ENCODE assay signal across 13 cellular contexts in the genomic region with DNA sequence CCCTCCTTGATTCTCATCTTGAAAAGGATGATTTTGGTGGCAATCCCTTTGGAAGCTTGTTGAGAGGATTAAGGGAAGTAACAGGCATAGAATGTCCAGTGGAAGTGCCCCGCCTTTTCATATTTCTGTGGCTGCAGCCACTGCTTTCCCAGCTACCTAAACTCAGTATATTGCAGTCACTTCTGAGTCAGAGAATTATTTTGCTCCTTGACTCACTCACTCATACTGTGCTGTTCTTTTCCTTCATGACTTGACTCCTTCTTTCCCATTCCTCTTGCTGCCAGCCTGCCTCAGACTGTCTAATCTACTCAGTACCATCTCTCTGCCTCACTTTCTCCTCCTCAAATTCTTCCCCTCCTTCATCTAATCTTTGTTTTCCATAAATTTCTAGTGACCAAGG. TPM values are rescaled to one million over a fixed set of nuclear protein-coding genes. Genes with fewer than 3 reads are reported as not detected.
DNase-seq lines count a peak whose midpoint lies in the region; ATAC-seq and TF ChIP-seq lines count a peak whose summit lies in the region.
"Had no signal": no experiment of that assay in that cellular context is flagged by ENCODE, and none has a peak within 500 bp of the region (broad histone marks: within the 10 kb centered on the region; RNA-seq: fewer than 3 reads in every experiment).

No MANE protein-coding gene starts in this region.

- no peak for ATAC-seq in activated naive CD8-positive, alpha-beta T cell treated with anti-CD3 and anti-CD28 coated beads, Interleukin-2, amount 10 ng/mL, durations not matched to agents 7 days and 5 days (ENCODE audit: low read depth)
- no peak for ATAC-seq in activated naive CD8-positive, alpha-beta T cell treated with anti-CD3 and anti-CD28 coated beads, Interleukin-2, amount 50 U/mL, for 24 hours
- peak; percentile 75 for ATAC-seq in SK-N-SH treated with all-trans-retinoic acid at 6 μM for 48 hours
- ATAC-seq in activated CD8-positive, alpha-beta memory T cell treated with anti-CD3 and anti-CD28 coated beads, Interleukin-2, amount 10 ng/mL, durations not matched to agents 7 days and 5 days, result no peak
- ATAC-seq in GM18517 (IDR thresholded peaks at IDR 0.05; ENCODE audit: unreplicated experiment), result no peak
- ATAC-seq: body of pancreas; gastroesophageal sphincter; stimulated activated naive B cell treated with anti-CD40 and anti-IgM and Interleukin-4, amounts not matched to agents 10 μg/mL and 1 μg/mL and 100 μg/mL, for 72 hours had no signal

- peak overlapping the region; percentile 37 for H3K4me3 Mint-ChIP-seq in activated naive CD8-positive, alpha-beta T cell treated with anti-CD3 and anti-CD28 coated beads, Interleukin-2, amount 10 ng/mL, durations not matched to agents 7 days and 5 days
- no peak overlapping the region for H3K4me3 Mint-ChIP-seq in activated naive CD8-positive, alpha-beta T cell treated with anti-CD3 and anti-CD28 coated beads, Interleukin-2, amount 50 U/mL, for 24 hours
- no peak overlapping the region for H3K4me3 Mint-ChIP-seq in activated CD8-positive, alpha-beta memory T cell treated with anti-CD3 and anti-CD28 coated beads, Interleukin-2, amount 10 ng/mL, durations not matched to agents 7 days and 5 days
- H3K4me3 Mint-ChIP-seq: stimulated activated naive B cell treated with anti-CD40 and anti-IgM and Interleukin-4, amounts not matched to agents 10 μg/mL and 1 μg/mL and 100 μg/mL, for 72 hours had no signal

- peak overlapping the region; percentile 1 for H3K27ac Mint-ChIP-seq in activated naive CD8-positive, alpha-beta T cell treated with anti-CD3 and anti-CD28 coated beads, Interleukin-2, amount 10 ng/mL, durations not matched to agents 7 days and 5 days
- H3K27ac Mint-ChIP-seq in activated naive CD8-positive, alpha-beta T cell treated with anti-CD3 and anti-CD28 coated beads, Interleukin-2, amount 50 U/mL, for 24 hours, result no peak overlapping the region
- H3K27ac Mint-ChIP-seq in activated CD8-positive, alpha-beta memory T cell treated with anti-CD3 and anti-CD28 coated beads, Interleukin-2, amount 10 ng/mL, durations not matched to agents 7 days and 5 days, result no peak overlapping the region
- H3K27ac Mint-ChIP-seq: stimulated activated naive B cell treated with anti-CD40 and anti-IgM and Interleukin-4, amounts not matched to agents 10 μg/mL and 1 μg/mL and 100 μg/mL, for 72 hours had no signal

- no peaks in the 10 kb centered on the region for H3K36me3 Mint-ChIP-seq in activated naive CD8-positive, alpha-beta T cell treated with anti-CD3 and anti-CD28 coated beads, Interleukin-2, amount 10 ng/mL, durations not matched to agents 7 days and 5 days
- H3K36me3 Mint-ChIP-seq in activated naive CD8-positive, alpha-beta T cell treated with anti-CD3 and anti-CD28 coated beads, Interleukin-2, amount 50 U/mL, for 24 hours (ENCODE audit: low read depth), result no peaks in the 10 kb centered on the region
- no peaks in the 10 kb centered on the region for H3K36me3 Mint-ChIP-seq in activated CD8-positive, alpha-beta memory T cell treated with anti-CD3 and anti-CD28 coated beads, Interleukin-2, amount 10 ng/mL, durations not matched to agents 7 days and 5 days

- H3K4me3 ChIP-seq in fibroblast of pulmonary artery (replicated peaks; ENCODE audit: low read depth, low read length), result no peak overlapping the region
- H3K4me3 ChIP-seq: body of pancreas, gastroesophageal sphincter had no signal

- no peaks in the 10 kb centered on the region for H3K9me3 Mint-ChIP-seq in activated naive CD8-positive, alpha-beta T cell treated with anti-CD3 and anti-CD28 coated beads, Interleukin-2, amount 10 ng/mL, durations not matched to agents 7 days and 5 days
- no peaks in the 10 kb centered on the region for H3K9me3 Mint-ChIP-seq in activated naive CD8-positive, alpha-beta T cell treated with anti-CD3 and anti-CD28 coated beads, Interleukin-2, amount 50 U/mL, for 24 hours
- no peaks in the 10 kb centered on the region for H3K9me3 Mint-ChIP-seq in activated CD8-positive, alpha-beta memory T cell treated with anti-CD3 and anti-CD28 coated beads, Interleukin-2, amount 10 ng/mL, durations not matched to agents 7 days and 5 days (ENCODE audit: low read depth)
- H3K9me3 Mint-ChIP-seq: stimulated activated naive B cell treated with anti-CD40 and anti-IgM and Interleukin-4, amounts not matched to agents 10 μg/mL and 1 μg/mL and 100 μg/mL, for 72 hours had no signal

- TF ChIP-seq CTCF in fibroblast of pulmonary artery (IDR thresholded peaks at IDR 0.05; ENCODE audit: low read length, missing control alignments), result no peak

- POLR2A ChIA-PET in activated naive CD8-positive, alpha-beta T cell treated with anti-CD3 and anti-CD28 coated beads, Interleukin-2, amount 10 ng/mL, durations not matched to agents 7 days and 5 days (lab: Charles Lee), result interaction anchor here (1.7 kb wide), 1 partner anchor 27 kb away, joined by 5 read pairs; a partner anchor contains a TSS

- H3K4me1 Mint-ChIP-seq in activated naive CD8-positive, alpha-beta T cell treated with anti-CD3 and anti-CD28 coated beads, Interleukin-2, amount 10 ng/mL, durations not matched to agents 7 days and 5 days, result peaks cover 8% of the 10 kb centered on the region
- peaks cover 2% of the 10 kb centered on the region for H3K4me1 Mint-ChIP-seq in activated naive CD8-positive, alpha-beta T cell treated with anti-CD3 and anti-CD28 coated beads, Interleukin-2, amount 50 U/mL, for 24 hours
- peaks cover 8% of the 10 kb centered on the region for H3K4me1 Mint-ChIP-seq in activated CD8-positive, alpha-beta memory T cell treated with anti-CD3 and anti-CD28 coated beads, Interleukin-2, amount 10 ng/mL, durations not matched to agents 7 days and 5 days

- CTCF ChIA-PET in activated CD8-positive, alpha-beta memory T cell treated with anti-CD3 and anti-CD28 coated beads, Interleukin-2, amount 10 ng/mL, durations not matched to agents 7 days and 5 days (lab: Charles Lee), result interaction anchor here (1.4 to 1.8 kb wide), 2 partner anchors 17 to 120 kb away, joined by 3 to 4 read pairs; no protein-coding TSS in a partner anchor

- no peak for DNase-seq in activated naive CD8-positive, alpha-beta T cell treated with anti-CD3 and anti-CD28 coated beads, Interleukin-2, amount 10 ng/mL, durations not matched to agents 7 days and 5 days
- DNase-seq in activated naive CD8-positive, alpha-beta T cell treated with anti-CD3 and anti-CD28 coated beads, Interleukin-2, amount 50 U/mL, for 24 hours, result no peak
- DNase-seq in fibroblast of pulmonary artery (ENCODE audit: low read depth), result peak; percentile 56
- DNase-seq in stromal cell of bone marrow (ENCODE audit: low read depth), result peak; percentile 81
- DNase-seq in DMS114 treated with DMSO at 0.1 percent for 48 hours (lab: John Stamatoyannopoulos, UW; ENCODE audit: unreplicated experiment), result no peak
- no peak for DNase-seq in activated CD8-positive, alpha-beta memory T cell treated with anti-CD3 and anti-CD28 coated beads, Interleukin-2, amount 10 ng/mL, durations not matched to agents 7 days and 5 days
- DNase-seq: AML-193; body of pancreas; NCI-H2081 treated with DMSO at 0.1 percent for 48 hours; stimulated activated naive B cell treated with anti-CD40 and anti-IgM and Interleukin-4, amounts not matched to agents 10 μg/mL and 1 μg/mL and 100 μg/mL, for 72 hours had no signal

- H3K27me3 Mint-ChIP-seq in activated naive CD8-positive, alpha-beta T cell treated with anti-CD3 and anti-CD28 coated beads, Interleukin-2, amount 10 ng/mL, durations not matched to agents 7 days and 5 days, result peaks cover 4% of the 10 kb centered on the region
- H3K27me3 Mint-ChIP-seq in activated naive CD8-positive, alpha-beta T cell treated with anti-CD3 and anti-CD28 coated beads, Interleukin-2, amount 50 U/mL, for 24 hours, result peaks cover 3% of the 10 kb centered on the region
- peaks cover 6% of the 10 kb centered on the region for H3K27me3 Mint-ChIP-seq in activated CD8-positive, alpha-beta memory T cell treated with anti-CD3 and anti-CD28 coated beads, Interleukin-2, amount 10 ng/mL, durations not matched to agents 7 days and 5 days
- H3K27me3 Mint-ChIP-seq: stimulated activated naive B cell treated with anti-CD40 and anti-IgM and Interleukin-4, amounts not matched to agents 10 μg/mL and 1 μg/mL and 100 μg/mL, for 72 hours had no signal

TF ChIP-seq in SK-N-SH treated with all-trans-retinoic acid at 6 μM for 48 hours, 23 proteins besides CTCF, POLR2A, EP300 and RAD21 (continues in another document):
- TF ChIP-seq, protein P1, sequence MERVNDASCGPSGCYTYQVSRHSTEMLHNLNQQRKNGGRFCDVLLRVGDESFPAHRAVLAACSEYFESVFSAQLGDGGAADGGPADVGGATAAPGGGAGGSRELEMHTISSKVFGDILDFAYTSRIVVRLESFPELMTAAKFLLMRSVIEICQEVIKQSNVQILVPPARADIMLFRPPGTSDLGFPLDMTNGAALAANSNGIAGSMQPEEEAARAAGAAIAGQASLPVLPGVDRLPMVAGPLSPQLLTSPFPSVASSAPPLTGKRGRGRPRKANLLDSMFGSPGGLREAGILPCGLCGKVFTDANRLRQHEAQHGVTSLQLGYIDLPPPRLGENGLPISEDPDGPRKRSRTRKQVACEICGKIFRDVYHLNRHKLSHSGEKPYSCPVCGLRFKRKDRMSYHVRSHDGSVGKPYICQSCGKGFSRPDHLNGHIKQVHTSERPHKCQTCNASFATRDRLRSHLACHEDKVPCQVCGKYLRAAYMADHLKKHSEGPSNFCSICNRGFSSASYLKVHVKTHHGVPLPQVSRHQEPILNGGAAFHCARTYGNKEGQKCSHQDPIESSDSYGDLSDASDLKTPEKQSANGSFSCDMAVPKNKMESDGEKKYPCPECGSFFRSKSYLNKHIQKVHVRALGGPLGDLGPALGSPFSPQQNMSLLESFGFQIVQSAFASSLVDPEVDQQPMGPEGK (CRISPR knock-in tag; IDR thresholded peaks at IDR 0.05; ENCODE audit: borderline replicate concordance), result no peak
- TF ChIP-seq ARNTL (CRISPR knock-in tag; IDR thresholded peaks at IDR 0.05; ENCODE audit: borderline replicate concordance, low read depth) (no peak), GLIS3 (CRISPR knock-in tag; IDR thresholded peaks at IDR 0.05) (no peak), SNAI2 (CRISPR knock-in tag; IDR thresholded peaks at IDR 0.05) (no peak), RARB (CRISPR knock-in tag; IDR thresholded peaks at IDR 0.05) (no peak), PPARA (CRISPR knock-in tag; IDR thresholded peaks at IDR 0.05; ENCODE audit: borderline replicate concordance) (no peak), ESRRG (CRISPR knock-in tag; IDR thresholded peaks at IDR 0.05) (no peak), CSDC2 (CRISPR knock-in tag; IDR thresholded peaks at IDR 0.05) (no peak), ISL1 (CRISPR knock-in tag; IDR thresholded peaks at IDR 0.05) (no peak)

RNA-seq across cellular contexts. Expression of a gene that starts 26.5 kb away (rescaled TPM):
- total RNA-seq in activated naive CD8-positive, alpha-beta T cell treated with anti-CD3 and anti-CD28 coated beads, Interleukin-2, amount 10 ng/mL, durations not matched to agents 7 days and 5 days, result 10 to 100 TPM; 94.2 to 98.3 TPM
- total RNA-seq in activated CD8-positive, alpha-beta memory T cell treated with anti-CD3 and anti-CD28 coated beads, Interleukin-2, amount 10 ng/mL, durations not matched to agents 7 days and 5 days, result 10 to 100 TPM; 66.5 to 70.4 TPM

Comparison
In these comparisons a context has a peak if more than half of its experiments do, and no peak if none do; other contexts are left out.
1. DNase-seq: peak in fibroblast of pulmonary artery (single experiment) and stromal cell of bone marrow (single experiment); none in activated naive CD8-positive, alpha-beta T cell treated with anti-CD3 and anti-CD28 coated beads, Interleukin-2, amount 10 ng/mL, durations not matched to agents 7 days and 5 days (single experiment), activated naive CD8-positive, alpha-beta T cell treated with anti-CD3 and anti-CD28 coated beads, Interleukin-2, amount 50 U/mL, for 24 hours (single experiment), DMS114 treated with DMSO at 0.1 percent for 48 hours (single experiment) and activated CD8-positive, alpha-beta memory T cell treated with anti-CD3 and anti-CD28 coated beads, Interleukin-2, amount 10 ng/mL, durations not matched to agents 7 days and 5 days (single experiment).